ENCODE assay signal across 2 cellular contexts in the genomic region with DNA sequence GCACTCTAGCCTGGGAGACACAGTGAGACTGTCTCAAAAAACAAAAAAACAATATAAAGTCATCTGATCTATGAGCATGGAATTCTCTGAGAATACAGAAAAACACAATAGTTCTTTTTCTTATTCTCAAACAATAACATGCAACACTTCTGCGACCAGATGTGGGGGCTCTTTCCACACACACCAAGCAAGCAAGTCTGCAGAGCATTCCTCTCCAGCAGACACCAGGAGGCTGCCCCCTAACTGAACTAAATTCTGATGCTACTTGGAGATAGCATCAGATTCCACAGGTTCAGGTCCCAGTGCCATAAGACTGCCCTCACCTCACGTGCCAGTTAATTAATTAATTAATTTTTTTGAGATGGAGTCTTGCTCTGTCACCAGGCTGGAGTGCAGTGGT.
TF ChIP-seq lines count a peak whose summit lies in the region.

No MANE protein-coding gene starts in this region.

TF ChIP-seq in GM23338, 12 proteins besides CTCF, POLR2A, EP300 and RAD21:
- TF ChIP-seq NANOG (IDR thresholded peaks at IDR 0.05; ENCODE audit: borderline replicate concordance) (no peak), ZNF114 (CRISPR knock-in tag; IDR thresholded peaks at IDR 0.05) (no peak), EZH2 (IDR thresholded peaks at IDR 0.05; ENCODE audit: low read depth, unreplicated experiment) (no peak), EZH2phosphoT487 (IDR thresholded peaks at IDR 0.05; ENCODE audit: unreplicated experiment) (no peak), REST (IDR thresholded peaks at IDR 0.05; ENCODE audit: unreplicated experiment) (no peak), ZNF462 (CRISPR knock-in tag; IDR thresholded peaks at IDR 0.05) (no peak), POLR2AphosphoS5 (IDR thresholded peaks at IDR 0.05; ENCODE audit: low read depth) (no peak), ETS1 (IDR thresholded peaks at IDR 0.05) (no peak), ZNF331 (CRISPR knock-in tag; IDR thresholded peaks at IDR 0.05; ENCODE audit: low read depth) (no peak), CREB1 (CRISPR knock-in tag; IDR thresholded peaks at IDR 0.05; ENCODE audit: low read depth) (no peak)
TF ChIP-seq in GM23338: peak in this region for 0.

TF ChIP-seq in K562, 482 proteins besides CTCF, POLR2A, EP300 and RAD21:
- TF ChIP-seq MCM7 (IDR thresholded peaks at IDR 0.05): no peak
- TF ChIP-seq, protein P1, sequence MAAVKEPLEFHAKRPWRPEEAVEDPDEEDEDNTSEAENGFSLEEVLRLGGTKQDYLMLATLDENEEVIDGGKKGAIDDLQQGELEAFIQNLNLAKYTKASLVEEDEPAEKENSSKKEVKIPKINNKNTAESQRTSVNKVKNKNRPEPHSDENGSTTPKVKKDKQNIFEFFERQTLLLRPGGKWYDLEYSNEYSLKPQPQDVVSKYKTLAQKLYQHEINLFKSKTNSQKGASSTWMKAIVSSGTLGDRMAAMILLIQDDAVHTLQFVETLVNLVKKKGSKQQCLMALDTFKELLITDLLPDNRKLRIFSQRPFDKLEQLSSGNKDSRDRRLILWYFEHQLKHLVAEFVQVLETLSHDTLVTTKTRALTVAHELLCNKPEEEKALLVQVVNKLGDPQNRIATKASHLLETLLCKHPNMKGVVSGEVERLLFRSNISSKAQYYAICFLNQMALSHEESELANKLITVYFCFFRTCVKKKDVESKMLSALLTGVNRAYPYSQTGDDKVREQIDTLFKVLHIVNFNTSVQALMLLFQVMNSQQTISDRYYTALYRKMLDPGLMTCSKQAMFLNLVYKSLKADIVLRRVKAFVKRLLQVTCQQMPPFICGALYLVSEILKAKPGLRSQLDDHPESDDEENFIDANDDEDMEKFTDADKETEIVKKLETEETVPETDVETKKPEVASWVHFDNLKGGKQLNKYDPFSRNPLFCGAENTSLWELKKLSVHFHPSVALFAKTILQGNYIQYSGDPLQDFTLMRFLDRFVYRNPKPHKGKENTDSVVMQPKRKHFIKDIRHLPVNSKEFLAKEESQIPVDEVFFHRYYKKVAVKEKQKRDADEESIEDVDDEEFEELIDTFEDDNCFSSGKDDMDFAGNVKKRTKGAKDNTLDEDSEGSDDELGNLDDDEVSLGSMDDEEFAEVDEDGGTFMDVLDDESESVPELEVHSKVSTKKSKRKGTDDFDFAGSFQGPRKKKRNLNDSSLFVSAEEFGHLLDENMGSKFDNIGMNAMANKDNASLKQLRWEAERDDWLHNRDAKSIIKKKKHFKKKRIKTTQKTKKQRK (IDR thresholded peaks at IDR 0.05; ENCODE audit: borderline replicate concordance, low read depth, low read length): no peak
- no peak for TF ChIP-seq MITF (IDR thresholded peaks at IDR 0.05)
- TF ChIP-seq NFE2 (IDR thresholded peaks at IDR 0.05; ENCODE audit: low read depth): no peak
- no peak for TF ChIP-seq LCOR (CRISPR knock-in tag; IDR thresholded peaks at IDR 0.05)
- TF ChIP-seq ZNF518B (CRISPR knock-in tag; IDR thresholded peaks at IDR 0.05): no peak
